ENCODE assay signal across 1 cellular context in the genomic region with DNA sequence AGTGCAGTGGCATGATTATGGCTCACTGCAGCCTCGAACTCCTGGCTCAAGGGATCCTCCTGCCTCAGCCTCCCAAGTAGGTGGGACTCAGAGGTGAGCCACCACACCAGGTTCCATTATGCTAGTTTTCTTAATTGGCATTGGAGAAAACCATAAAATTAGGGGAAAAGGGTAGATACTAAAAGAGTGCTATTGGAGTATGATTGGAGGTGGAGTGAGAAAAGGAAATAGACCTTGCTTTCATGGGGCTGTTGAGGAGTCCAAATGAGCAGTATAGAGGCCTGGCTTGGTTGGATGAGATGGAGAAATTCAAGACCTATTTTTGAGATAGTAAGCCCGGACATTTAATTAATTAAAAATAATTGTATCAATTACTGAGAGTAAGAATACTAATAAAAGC.
TF ChIP-seq lines count a peak whose summit lies in the region.

No MANE protein-coding gene starts in this region.

TF ChIP-seq in SK-N-SH, 30 proteins besides CTCF, POLR2A, EP300 and RAD21 (continued from another document):
- TF ChIP-seq, protein P1, sequence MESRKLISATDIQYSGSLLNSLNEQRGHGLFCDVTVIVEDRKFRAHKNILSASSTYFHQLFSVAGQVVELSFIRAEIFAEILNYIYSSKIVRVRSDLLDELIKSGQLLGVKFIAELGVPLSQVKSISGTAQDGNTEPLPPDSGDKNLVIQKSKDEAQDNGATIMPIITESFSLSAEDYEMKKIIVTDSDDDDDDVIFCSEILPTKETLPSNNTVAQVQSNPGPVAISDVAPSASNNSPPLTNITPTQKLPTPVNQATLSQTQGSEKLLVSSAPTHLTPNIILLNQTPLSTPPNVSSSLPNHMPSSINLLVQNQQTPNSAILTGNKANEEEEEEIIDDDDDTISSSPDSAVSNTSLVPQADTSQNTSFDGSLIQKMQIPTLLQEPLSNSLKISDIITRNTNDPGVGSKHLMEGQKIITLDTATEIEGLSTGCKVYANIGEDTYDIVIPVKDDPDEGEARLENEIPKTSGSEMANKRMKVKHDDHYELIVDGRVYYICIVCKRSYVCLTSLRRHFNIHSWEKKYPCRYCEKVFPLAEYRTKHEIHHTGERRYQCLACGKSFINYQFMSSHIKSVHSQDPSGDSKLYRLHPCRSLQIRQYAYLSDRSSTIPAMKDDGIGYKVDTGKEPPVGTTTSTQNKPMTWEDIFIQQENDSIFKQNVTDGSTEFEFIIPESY (IDR thresholded peaks at IDR 0.05; ENCODE audit: borderline replicate concordance, low read depth) = no peak
- TF ChIP-seq TEAD4 (IDR thresholded peaks at IDR 0.05; ENCODE audit: borderline replicate concordance, insufficient read depth) (no peak), YY1 (IDR thresholded peaks at IDR 0.05; ENCODE audit: low read depth) (no peak), FOXJ3 (CRISPR knock-in tag; IDR thresholded peaks at IDR 0.05) (no peak), TAF1 (IDR thresholded peaks at IDR 0.05; ENCODE audit: borderline replicate concordance, low read depth, low read length) (no peak), MEF2A (IDR thresholded peaks at IDR 0.05; ENCODE audit: borderline replicate concordance, low read depth) (no peak), MXI1 (IDR thresholded peaks at IDR 0.05; ENCODE audit: low read depth, low read length) (no peak)
